ENCODE assay signal across 8 cellular contexts in genomic region chr13:93227906-93228801, GRCh38. TPM values are rescaled to one million over a fixed set of nuclear protein-coding genes. Genes with fewer than 3 reads are reported as not detected.
DNase-seq lines count a peak whose midpoint lies in the region; ATAC-seq and TF ChIP-seq lines count a peak whose summit lies in the region.

No MANE protein-coding gene starts in this region.

- TF ChIP-seq CTCF in BE2C (IDR thresholded peaks at IDR 0.05; ENCODE audit: low read depth, low read length) (peak; percentile 63), RWPE2 (IDR thresholded peaks at IDR 0.05; ENCODE audit: poor library complexity, severe bottlenecking) (peak; percentile 61), fibroblast of lung (conservative IDR thresholded peaks at IDR 0.05 in 1 of 2, IDR thresholded peaks at IDR 0.05 in 1 of 2; ENCODE audit: low read depth in 1 of 2, low read length in 2 of 2) (peak; percentile 39 to 67)

- H3K4me3 ChIP-seq in BE2C (ENCODE audit: low read depth, low read length): peak overlapping the region; percentile 92
- peak overlapping the region; percentile 80 for H3K4me3 ChIP-seq in RWPE2 (ENCODE audit: severe bottlenecking)
- peak overlapping the region; percentile 58 to 80 (median 78) for H3K4me3 ChIP-seq in fibroblast of lung (replicated peaks in 1 of 4; ENCODE audit: control extremely low read depth in 1 of 4, insufficient read depth in 1 of 4, low read depth in 3 of 4, low read length in 4 of 4)
- H3K4me3 ChIP-seq in muscle layer of duodenum (ENCODE audit: low read depth in 1 of 2, low read length in 2 of 2): peak overlapping the region; percentile 62 to 82

- H3K36me3 ChIP-seq in BE2C: no peaks in the 10 kb centered on the region
- no peaks in the 10 kb centered on the region for H3K36me3 ChIP-seq in RWPE2 (ENCODE audit: low read depth)
- no peaks in the 10 kb centered on the region for H3K36me3 ChIP-seq in fibroblast of lung (ENCODE audit: control insufficient read depth, insufficient read depth, low read length)
- H3K36me3 ChIP-seq in muscle layer of duodenum (ENCODE audit: control insufficient read depth in 1 of 2, insufficient read depth in 2 of 2, low read length in 2 of 2): no peaks in the 10 kb centered on the region

- H3K4me1 ChIP-seq in BE2C: no peaks in the 10 kb centered on the region
- peaks cover 35% of the 10 kb centered on the region for H3K4me1 ChIP-seq in RWPE2 (ENCODE audit: insufficient read depth, poor library complexity, severe bottlenecking)
- no peaks in the 10 kb centered on the region for H3K4me1 ChIP-seq in fibroblast of lung (ENCODE audit: control insufficient read depth, extremely low read depth, insufficient read depth, low read length)
- H3K4me1 ChIP-seq in muscle layer of duodenum (ENCODE audit: control insufficient read depth in 1 of 2, insufficient read depth in 2 of 2, low read length in 2 of 2): peaks cover 0 to 24% of the 10 kb centered on the region in 2 donors

- peak overlapping the region; percentile 36 for H2AFZ ChIP-seq in fibroblast of lung (ENCODE audit: low read length)

- H3K4me3 Mint-ChIP-seq in T-helper 17 cell: no peak overlapping the region

- no peak overlapping the region for H3K27ac Mint-ChIP-seq in T-helper 17 cell

- H4K20me1 ChIP-seq in fibroblast of lung (ENCODE audit: control insufficient read depth, extremely low read depth, insufficient read depth, low read length): no peaks in the 10 kb centered on the region

- peak overlapping the region; percentile 68 for H3K9ac ChIP-seq in fibroblast of lung (ENCODE audit: insufficient read depth, low read length)

- H3K4me2 ChIP-seq in fibroblast of lung (ENCODE audit: extremely low read depth, insufficient read depth, low read length): peak overlapping the region; percentile 89

- H3K4me1 Mint-ChIP-seq in T-helper 17 cell: no peaks in the 10 kb centered on the region

- no peaks in the 10 kb centered on the region for H3K27me3 ChIP-seq in BE2C
- no peaks in the 10 kb centered on the region for H3K27me3 ChIP-seq in RWPE2 (ENCODE audit: insufficient read depth, poor library complexity, severe bottlenecking)
- H3K27me3 ChIP-seq in fibroblast of lung (ENCODE audit: control insufficient read depth, insufficient read depth, low read length): no peaks in the 10 kb centered on the region
- peaks cover 7% of the 10 kb centered on the region for H3K27me3 ChIP-seq in muscle layer of duodenum (ENCODE audit: low read depth, low read length)

- H3K79me2 ChIP-seq in fibroblast of lung (ENCODE audit: control insufficient read depth, insufficient read depth, low read length): peaks cover 13% of the 10 kb centered on the region

- ATAC-seq in RWPE2 (ENCODE audit: low read depth) (peak; percentile 78), T-helper 17 cell (no peak), GM21723 (IDR thresholded peaks at IDR 0.05; ENCODE audit: unreplicated experiment) (no peak)

- H3K36me3 Mint-ChIP-seq in T-helper 17 cell (ENCODE audit: low read depth): no peaks in the 10 kb centered on the region

- DNase-seq in BE2C (peak; percentile 87), RWPE2 (ENCODE audit: low spot score) (no peak), fibroblast of lung (ENCODE audit: low read depth in 2 of 2) (peak; percentile 89 to 91), T-helper 17 cell (no peak)
- no peak for DNase-seq in activated T-cell treated with anti-CD3 and anti-CD28 coated beads, Interleukin-2, amount 50 U/mL, for 1 hour

- H3K27ac ChIP-seq in RWPE2 (ENCODE audit: poor library complexity, severe bottlenecking) (peak overlapping the region; percentile 50), fibroblast of lung (ENCODE audit: insufficient read depth, low read length) (peak overlapping the region; percentile 82), muscle layer of duodenum (ENCODE audit: low read length) (peak overlapping the region; percentile 76)

- H3K27me3 Mint-ChIP-seq in T-helper 17 cell: peaks cover 43% of the 10 kb centered on the region

- no peak for TF ChIP-seq EP300 in Ishikawa (IDR thresholded peaks at IDR 0.05; ENCODE audit: borderline replicate concordance)

- peak; percentile 4; the same call in 1 of the 2 replicates for TF ChIP-seq RAD21 in Ishikawa (IDR thresholded peaks at IDR 0.05; ENCODE audit: low read depth)

- no peaks in the 10 kb centered on the region for H3K9me3 ChIP-seq in BE2C
- H3K9me3 ChIP-seq in RWPE2 (ENCODE audit: severe bottlenecking): no peaks in the 10 kb centered on the region
- no peaks in the 10 kb centered on the region for H3K9me3 ChIP-seq in fibroblast of lung (ENCODE audit: control insufficient read depth, insufficient read depth, low read depth, low read length)
- no peaks in the 10 kb centered on the region for H3K9me3 ChIP-seq in muscle layer of duodenum (ENCODE audit: control insufficient read depth in 1 of 2, low read length in 2 of 2)
- H3K9me3 ChIP-seq in T-helper 17 cell (ENCODE audit: control insufficient read depth, low read length, poor library complexity, severe bottlenecking): no peaks in the 10 kb centered on the region

TF ChIP-seq in Ishikawa, 13 proteins besides CTCF, POLR2A, EP300 and RAD21:
- TF ChIP-seq NFIC (IDR thresholded peaks at IDR 0.05): no peak
- TF ChIP-seq CREB1 (IDR thresholded peaks at IDR 0.05; ENCODE audit: low read depth): no peak
- TF ChIP-seq TEAD4 (IDR thresholded peaks at IDR 0.05): no peak
- peak; percentile 24; the same call in 1 of the 2 replicates for TF ChIP-seq ZBTB7A (IDR thresholded peaks at IDR 0.05; ENCODE audit: low read depth)

RNA-seq across cellular contexts. Expression of gene GPC6, which starts 1.5 kb away (rescaled TPM):
- polyA plus RNA-seq in BE2C (2012; ENCODE audit: insufficient read depth, insufficient read length, low read depth): 10.7 TPM
- 33.7 and 50.3 TPM in 2 replicates for total RNA-seq in fibroblast of lung
- polyA plus RNA-seq in fibroblast of lung: 11.2 and 24.9 TPM in 2 replicates
- polyA plus RNA-seq in fibroblast of lung (2012): 8.2 and 18.1 TPM in 2 replicates
- 8.4 and 42.6 TPM in 2 replicates for polyA minus RNA-seq in fibroblast of lung (ENCODE audit: low replicate concordance)
- total RNA-seq in T-helper 17 cell: not detected

Comparison
In these comparisons a context has a peak if more than half of its experiments do, and no peak if none do; other contexts are left out.
1. DNase-seq: peak in BE2C (single experiment) and fibroblast of lung (2 of 2); none in RWPE2 (single experiment), T-helper 17 cell (0 of 3) and activated T-cell treated with anti-CD3 and anti-CD28 coated beads, Interleukin-2, amount 50 U/mL, for 1 hour (single experiment).
2. RNA of gene GPC6, which starts 1.5 kb away (total RNA-seq): 33.7 to 50.3 TPM in fibroblast of lung; not detected in T-helper 17 cell; every median in the first group is over 10 times any median in the second.
3. Peak in every context shown above with its lines, with median percentiles within 50 percentile points of each other: H3K4me3 ChIP-seq, CTCF ChIP-seq and H3K27ac ChIP-seq.